ENCODE assay signal across 1 cellular context in the genomic region with DNA sequence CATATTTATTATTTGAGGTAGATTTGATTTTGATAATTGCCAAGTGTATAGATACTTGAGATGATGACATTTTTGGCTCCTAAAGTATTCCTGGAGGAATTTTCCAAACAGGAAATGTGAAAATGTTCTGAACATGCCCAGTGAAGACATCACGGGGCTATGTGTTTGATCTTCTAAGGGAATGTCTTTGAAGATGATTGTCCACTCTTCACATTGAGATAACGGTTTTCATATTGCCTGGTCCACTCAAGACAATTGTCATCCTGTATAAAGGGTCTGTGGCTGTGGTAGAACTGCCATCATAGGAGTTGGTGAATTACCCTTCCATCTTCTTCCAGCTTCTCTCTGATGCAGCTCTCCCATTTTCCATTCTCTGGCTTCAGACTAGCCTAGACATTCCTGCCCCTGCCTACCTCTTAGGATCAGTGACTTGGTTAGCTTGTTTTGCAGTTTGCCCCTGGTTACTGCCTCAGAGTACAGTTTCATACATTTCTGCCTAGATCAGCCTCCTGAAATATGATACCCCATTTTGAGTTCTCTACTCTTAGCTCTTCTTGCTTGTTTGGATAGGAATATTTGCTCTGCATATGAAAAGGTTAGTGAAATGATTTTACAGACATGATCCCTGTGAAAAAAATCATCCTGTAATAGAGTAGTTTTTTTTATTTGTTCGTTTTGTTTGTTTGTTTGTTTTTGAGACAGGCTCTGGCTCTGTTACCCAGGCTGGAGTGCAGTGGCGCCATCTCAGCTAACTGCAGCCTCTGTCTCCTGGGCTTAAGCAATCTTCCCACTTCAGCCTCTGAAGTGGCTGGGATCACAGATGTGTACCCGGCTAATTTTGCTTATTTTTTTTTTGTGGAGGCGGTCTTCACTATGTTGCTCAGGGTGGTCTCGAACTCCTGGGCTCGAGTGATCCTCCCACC.
TF ChIP-seq lines count a peak whose summit lies in the region.

No MANE protein-coding gene starts in this region.

TF ChIP-seq in SK-N-SH, 30 proteins besides CTCF, POLR2A, EP300 and RAD21 (continued from another document):
- TF ChIP-seq, protein P1, sequence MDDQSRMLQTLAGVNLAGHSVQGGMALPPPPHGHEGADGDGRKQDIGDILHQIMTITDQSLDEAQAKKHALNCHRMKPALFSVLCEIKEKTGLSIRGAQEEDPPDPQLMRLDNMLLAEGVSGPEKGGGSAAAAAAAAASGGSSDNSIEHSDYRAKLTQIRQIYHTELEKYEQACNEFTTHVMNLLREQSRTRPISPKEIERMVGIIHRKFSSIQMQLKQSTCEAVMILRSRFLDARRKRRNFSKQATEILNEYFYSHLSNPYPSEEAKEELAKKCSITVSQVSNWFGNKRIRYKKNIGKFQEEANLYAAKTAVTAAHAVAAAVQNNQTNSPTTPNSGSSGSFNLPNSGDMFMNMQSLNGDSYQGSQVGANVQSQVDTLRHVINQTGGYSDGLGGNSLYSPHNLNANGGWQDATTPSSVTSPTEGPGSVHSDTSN (IDR thresholded peaks at IDR 0.05), result no peak
- TF ChIP-seq MXI1 (IDR thresholded peaks at IDR 0.05; ENCODE audit: low read depth, low read length), result no peak
- no peak for TF ChIP-seq POLR2AphosphoS5 (IDR thresholded peaks at IDR 0.05; ENCODE audit: low read depth, low read length)
